Comparison of ENCODE assay signal across 25 cellular contexts in genomic region chr3:16918683-16919025, GRCh38.
"Had no signal": no experiment of that assay in that cellular context is flagged by ENCODE, and none has a peak within 500 bp of the region (broad histone marks: within the 10 kb centered on the region; RNA-seq: fewer than 3 reads in every experiment).

No MANE protein-coding gene starts in this region.

- H3K4me1 ChIP-seq: parathyroid adenoma had no signal

- H3K79me2 ChIP-seq: parathyroid adenoma had no signal

- H3K9me3 Mint-ChIP-seq: activated naive CD4-positive, alpha-beta T cell treated with anti-CD3 and anti-CD28 coated beads, Interleukin-2, amount 50 U/mL, for 24 hours; activated T-helper 1 cell treated with anti-CD3 and anti-CD28 coated beads, Interleukin-12 subunit alpha, Interleukin-12 subunit beta, Interleukin-2, Interleukin-4 antibody, amounts not matched to agents 30 ng/mL and 10 ng/mL and 1 ng/mL, durations not matched to agents 14 hours and 24 hours and 36 hours; natural killer cell treated with Interleukin-12 subunit alpha and Interleukin-12 subunit beta and Interleukin-15 and Interleukin-18, amount 100 ng/mL, for 72 hours had no signal

- H3K27ac Mint-ChIP-seq: activated CD4-positive, alpha-beta T cell treated with anti-CD3 and anti-CD28 coated beads, Interleukin-2, amount 10 ng/mL, durations not matched to agents 7 days and 5 days; activated T-helper 1 cell treated with anti-CD3 and anti-CD28 coated beads, Interleukin-12 subunit alpha, Interleukin-12 subunit beta, Interleukin-2, Interleukin-4 antibody, amounts not matched to agents 30 ng/mL and 10 ng/mL and 1 ng/mL, durations not matched to agents 14 hours and 24 hours and 36 hours; mesothelial cell of epicardium had no signal

- H3K4me3 Mint-ChIP-seq: activated CD4-positive, alpha-beta T cell treated with anti-CD3 and anti-CD28 coated beads, Interleukin-2, amount 10 ng/mL, durations not matched to agents 7 days and 5 days; activated CD8-positive, alpha-beta T cell treated with anti-CD3 and anti-CD28 coated beads for 36 hours; activated T-helper 1 cell treated with anti-CD3 and anti-CD28 coated beads, Interleukin-12 subunit alpha, Interleukin-12 subunit beta, Interleukin-2, Interleukin-4 antibody, amounts not matched to agents 30 ng/mL and 10 ng/mL and 1 ng/mL, durations not matched to agents 14 hours and 24 hours and 36 hours; mesothelial cell of epicardium; natural killer cell treated with Interleukin-12 subunit alpha and Interleukin-12 subunit beta and Interleukin-15 and Interleukin-18, amount 100 ng/mL, for 72 hours had no signal

- DNase-seq: activated CD4-positive, alpha-beta T cell treated with anti-CD3 and anti-CD28 coated beads, Interleukin-2, amount 10 ng/mL, durations not matched to agents 7 days and 5 days; activated CD4-positive, CD25-positive, alpha-beta regulatory T cell treated with anti-CD3 and anti-CD28 coated beads, Interleukin-2, amount 50 U/mL, for 72 hours; activated CD8-positive, alpha-beta T cell treated with anti-CD3 and anti-CD28 coated beads for 36 hours; activated gamma-delta T cell treated with Interleukin-2 at 50 U/mL for 16 hours; adrenal gland; central memory CD4-positive, alpha-beta T cell; heart left ventricle; islet precursor cell; left lung; mammary epithelial cell; retina; spleen; stimulated activated CD4-positive, alpha-beta T cell treated with anti-CD3 and anti-CD28 coated beads, Interleukin-4, amount 100 ng/mL, for 1 hour; stimulated activated naive CD4-positive, alpha-beta T cell treated with Interleukin-2 at 50 U/mL for 16 hours; T-helper 1 cell; upper lobe of left lung; WERI-Rb-1 had no signal

- H3K27me3 ChIP-seq: adrenal gland, ascending aorta, heart left ventricle, left lung, spleen, upper lobe of left lung had no signal

- H3K9ac ChIP-seq: parathyroid adenoma had no signal

- H3K9me3 ChIP-seq: adrenal gland, ascending aorta, left lung, thoracic aorta, upper lobe of left lung had no signal

- FAIRE-seq: TTC549 had no signal

- H2AFZ ChIP-seq: parathyroid adenoma had no signal

- H3K27me3 Mint-ChIP-seq: activated CD4-positive, alpha-beta T cell treated with anti-CD3 and anti-CD28 coated beads, Interleukin-2, amount 10 ng/mL, durations not matched to agents 7 days and 5 days; activated CD8-positive, alpha-beta T cell treated with anti-CD3 and anti-CD28 coated beads for 36 hours; activated naive CD4-positive, alpha-beta T cell treated with anti-CD3 and anti-CD28 coated beads, Interleukin-2, amount 50 U/mL, for 24 hours; natural killer cell treated with Interleukin-12 subunit alpha and Interleukin-12 subunit beta and Interleukin-15 and Interleukin-18, amount 100 ng/mL, for 72 hours had no signal

- H3K36me3 Mint-ChIP-seq: mesothelial cell of epicardium; natural killer cell treated with Interleukin-12 subunit alpha and Interleukin-12 subunit beta and Interleukin-15 and Interleukin-18, amount 100 ng/mL, for 72 hours had no signal

- H3K27ac ChIP-seq: adrenal gland, ascending aorta, left lung, parathyroid adenoma, thoracic aorta, upper lobe of left lung, WERI-Rb-1 had no signal

- H3K36me3 ChIP-seq: adrenal gland, ascending aorta, heart left ventricle, left lung, spleen, thoracic aorta, upper lobe of left lung, WERI-Rb-1 had no signal

- H3K4me3 ChIP-seq: adrenal gland, ascending aorta, heart left ventricle, left lung, spleen, thoracic aorta, upper lobe of left lung had no signal

- ATAC-seq: activated CD8-positive, alpha-beta T cell treated with anti-CD3 and anti-CD28 coated beads for 36 hours; heart left ventricle; left lung; natural killer cell treated with Interleukin-12 subunit alpha and Interleukin-12 subunit beta and Interleukin-15 and Interleukin-18, amount 100 ng/mL, for 72 hours had no signal
